1 cellular context compared by ENCODE assay signal in the genomic region with DNA sequence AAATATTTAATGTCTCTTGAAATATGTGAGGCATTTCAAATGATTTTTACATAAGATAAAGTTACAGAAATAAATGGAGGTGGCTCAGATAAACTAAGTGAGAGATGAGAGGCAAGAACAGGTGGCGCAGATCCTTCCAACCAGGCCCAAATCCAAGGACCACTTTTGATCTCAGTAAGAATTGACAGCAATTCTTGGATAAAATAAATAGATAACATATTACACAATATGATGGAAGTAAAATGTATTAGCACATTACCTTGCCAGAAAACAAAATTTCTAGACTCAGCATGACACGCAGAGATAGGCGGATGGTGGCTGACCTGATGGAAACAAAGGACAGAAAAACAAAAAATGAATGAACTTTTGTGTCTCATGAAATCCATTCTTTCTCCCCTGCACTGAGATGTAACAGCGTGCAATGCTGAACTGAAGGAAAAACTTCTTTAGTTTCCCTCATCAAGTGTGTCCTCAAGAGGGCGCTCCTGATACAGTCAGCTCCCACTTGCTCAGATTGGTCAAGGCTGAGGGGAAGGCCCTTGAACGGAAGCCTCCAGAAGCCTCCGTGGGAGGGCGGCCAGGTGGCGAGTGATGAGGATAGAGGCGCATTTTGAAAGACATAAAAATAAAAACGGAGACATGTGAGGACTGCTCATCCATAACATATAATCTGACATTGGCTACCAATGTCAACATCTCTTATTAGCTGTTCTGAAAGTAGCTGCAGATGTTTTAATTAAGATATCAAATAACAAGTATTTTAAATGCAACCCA.
TF ChIP-seq lines count a peak whose summit lies in the region.

No MANE protein-coding gene starts in this region.

TF ChIP-seq in H1, 55 proteins besides CTCF, POLR2A, EP300 and RAD21 (continued from another document):
- TF ChIP-seq, protein P1, sequence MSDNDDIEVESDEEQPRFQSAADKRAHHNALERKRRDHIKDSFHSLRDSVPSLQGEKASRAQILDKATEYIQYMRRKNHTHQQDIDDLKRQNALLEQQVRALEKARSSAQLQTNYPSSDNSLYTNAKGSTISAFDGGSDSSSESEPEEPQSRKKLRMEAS (IDR thresholded peaks at IDR 0.05): peak; percentile 57; the same call in 1 of the 2 replicates
- TF ChIP-seq, protein P2, sequence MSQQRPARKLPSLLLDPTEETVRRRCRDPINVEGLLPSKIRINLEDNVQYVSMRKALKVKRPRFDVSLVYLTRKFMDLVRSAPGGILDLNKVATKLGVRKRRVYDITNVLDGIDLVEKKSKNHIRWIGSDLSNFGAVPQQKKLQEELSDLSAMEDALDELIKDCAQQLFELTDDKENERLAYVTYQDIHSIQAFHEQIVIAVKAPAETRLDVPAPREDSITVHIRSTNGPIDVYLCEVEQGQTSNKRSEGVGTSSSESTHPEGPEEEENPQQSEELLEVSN (IDR thresholded peaks at IDR 0.05): peak; percentile 32; the same call in 1 of the 2 replicates
